7 cellular contexts compared by ENCODE assay signal in the genomic region with DNA sequence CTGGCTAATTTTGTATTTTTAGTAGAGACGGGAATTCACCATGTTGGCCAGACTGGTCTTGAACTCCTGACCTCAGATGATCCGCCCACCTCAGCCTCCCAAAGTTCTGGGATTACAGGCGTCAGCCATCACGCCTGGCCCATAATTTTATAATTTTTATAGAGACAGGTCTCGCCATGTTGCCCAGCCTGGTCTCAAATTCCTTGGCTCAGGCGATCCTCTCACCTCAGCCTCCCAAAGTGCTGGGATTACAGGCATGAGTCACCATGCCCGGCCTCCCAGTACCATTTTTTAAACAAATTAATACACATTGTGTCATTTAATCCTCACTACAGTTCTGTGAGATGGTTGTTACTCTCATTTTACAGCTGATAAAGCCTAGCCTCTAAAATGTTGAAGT. TPM values are rescaled to one million over a fixed set of nuclear protein-coding genes. Genes with fewer than 3 reads are reported as not detected.
DNase-seq lines count a peak whose midpoint lies in the region; ATAC-seq, FAIRE-seq and TF ChIP-seq lines count a peak whose summit lies in the region.
"Not testable (repeated sequence)": the region's sequence is repeated elsewhere in the genome, so short reads cannot be mapped to it uniquely, and the experiment has no call there.

No MANE protein-coding gene starts in this region.

- TF ChIP-seq RAD21 in Ishikawa (IDR thresholded peaks at IDR 0.05; ENCODE audit: low read depth); HepG2 (CRISPR knock-in tag; IDR thresholded peaks at IDR 0.05): not testable (repeated sequence)

- H2AFZ ChIP-seq in PC-9; HepG2 (ENCODE audit: low read length): not testable (repeated sequence)

- BruUV-seq in PC-9 (replicated peaks; lab: Mats Ljungman, UMichigan); HepG2 (replicated peaks; lab: Mats Ljungman, UMichigan): not testable (repeated sequence)

- H3K27ac ChIP-seq in PC-9, result peak overlapping the region; percentile 38
- peak overlapping the region; percentile 42 for H3K27ac ChIP-seq in HepG2 (ENCODE audit: extremely low read length, insufficient read depth, low read length)
- H3K27ac ChIP-seq in sigmoid colon, result not testable (repeated sequence)

- in situ Hi-C loops in HepG2 (cut with HindIII; ENCODE audit: extremely low pct_ligation_motif_present, low pct_unique_long_range_greater_than_20kb), result loop anchor here (25.0 kb wide), 1 partner anchor 286 kb away; a partner anchor contains a TSS

- TF ChIP-seq CTCF in PC-9 (conservative IDR thresholded peaks at IDR 0.05); chondrocyte (IDR thresholded peaks at IDR 0.05); HepG2 (CRISPR knock-in tag; IDR thresholded peaks at IDR 0.05); sigmoid colon (IDR thresholded peaks at IDR 0.05): not testable (repeated sequence)

- not testable (repeated sequence) for H4K20me1 ChIP-seq in PC-9 (ENCODE audit: insufficient read depth); HepG2 (ENCODE audit: insufficient read depth, low read length)

- H3K4me1 ChIP-seq in PC-9 (replicated peaks; ENCODE audit: insufficient read depth), result not testable (repeated sequence)
- H3K4me1 ChIP-seq in HepG2 (ENCODE audit: insufficient read depth, low read length), result peaks cover 70% of the 10 kb centered on the region
- H3K4me1 ChIP-seq in sigmoid colon, result peaks cover 0 to 40% (median 20%) of the 10 kb centered on the region in 4 donors

- peak overlapping the region; percentile 40 for H3K27ac Mint-ChIP-seq in activated T-cell treated with anti-CD3 and anti-CD28 coated beads, Interleukin-2, amount 50 U/mL, for 72 hours
- H3K27ac Mint-ChIP-seq in chondrocyte (ENCODE audit: unreplicated experiment), result peak overlapping the region; percentile 85

- DNase-seq in ELR (ENCODE audit: low read depth) (peak; percentile 33), sigmoid colon (peak; percentile 15)
- not testable (repeated sequence) for DNase-seq in PC-9; activated T-cell treated with anti-CD3 and anti-CD28 coated beads, Interleukin-2, amount 50 U/mL, for 72 hours; chondrocyte (ENCODE audit: low spot score); HepG2 (ENCODE audit: low spot score)

- TF ChIP-seq EP300 in Ishikawa (IDR thresholded peaks at IDR 0.05; ENCODE audit: borderline replicate concordance), result peak; percentile 44; the same call in 1 of the 2 replicates
- TF ChIP-seq EP300 in HepG2 (IDR thresholded peaks at IDR 0.05; ENCODE audit: low read depth in 2 of 2, low read length in 2 of 2); HepG2 (CRISPR knock-in tag; IDR thresholded peaks at IDR 0.05; ENCODE audit: borderline replicate concordance); sigmoid colon (IDR thresholded peaks at IDR 0.05): not testable (repeated sequence)

- not testable (repeated sequence) for H3F3A ChIP-seq in PC-9 (ENCODE audit: insufficient read depth, low read depth)

- H3K79me2 ChIP-seq in PC-9 (ENCODE audit: low read depth), result peaks cover 38% of the 10 kb centered on the region
- peaks cover 64% of the 10 kb centered on the region for H3K79me2 ChIP-seq in HepG2 (ENCODE audit: insufficient read depth, low read length)

- not testable (repeated sequence) for H3K27me3 ChIP-seq in PC-9 (ENCODE audit: insufficient read depth, low read depth); HepG2 (ENCODE audit: control insufficient read depth in 1 of 2, insufficient read depth in 2 of 2, low read length in 2 of 2); sigmoid colon

- intact Hi-C loops in PC-9 (cut with micrococcal nuclease; ENCODE audit: unreplicated experiment); HepG2 (cut with micrococcal nuclease; ENCODE audit: unreplicated experiment): not testable (repeated sequence)
- intact Hi-C loops in sigmoid colon (cut with DNase I), result loop anchor here (5.0 kb wide), 1 partner anchor 134 kb away; a partner anchor contains a TSS

- not testable (repeated sequence) for H3K36me3 Mint-ChIP-seq in activated T-cell treated with anti-CD3 and anti-CD28 coated beads, Interleukin-2, amount 50 U/mL, for 72 hours (ENCODE audit: insufficient read depth in 2 of 2); chondrocyte (ENCODE audit: low read depth)

- not testable (repeated sequence) for H3K27me3 Mint-ChIP-seq in activated T-cell treated with anti-CD3 and anti-CD28 coated beads, Interleukin-2, amount 50 U/mL, for 72 hours (ENCODE audit: low read depth); chondrocyte (ENCODE audit: low read depth)

- POLR2A ChIA-PET in PC-9 (lab: Charles Lee; ENCODE audit: unreplicated experiment), result interaction anchor here (0.7 kb wide), 1 partner anchor 230 kb away, joined by 3 read pairs; no protein-coding TSS in a partner anchor
- POLR2A ChIA-PET in HepG2 (lab: Yijun Ruan, JAX), result not testable (repeated sequence)

- WGBS in HepG2 (ENCODE audit: low lambda C conversion rate), result 93% methylated on average over 7 of the region's 7 CpGs
- WGBS in sigmoid colon, 2 donors, result 69 to 85% methylated on average over 7 of the region's 7 CpGs

- not testable (repeated sequence) for H3K4me3 Mint-ChIP-seq in activated T-cell treated with anti-CD3 and anti-CD28 coated beads, Interleukin-2, amount 50 U/mL, for 72 hours; chondrocyte (ENCODE audit: unreplicated experiment)

- H3K4me3 ChIP-seq in PC-9; HepG2 (replicated peaks in 1 of 3; ENCODE audit: insufficient read depth in 1 of 3, low read depth in 2 of 3, low read length in 3 of 3); sigmoid colon: not testable (repeated sequence)

- not testable (repeated sequence) for H3K36me3 ChIP-seq in PC-9 (ENCODE audit: low read depth); HepG2 (replicated peaks in 1 of 2; ENCODE audit: control insufficient read depth in 1 of 2, insufficient read depth in 2 of 2, low read length in 2 of 2); sigmoid colon

- not testable (repeated sequence) for H3K9me3 Mint-ChIP-seq in activated T-cell treated with anti-CD3 and anti-CD28 coated beads, Interleukin-2, amount 50 U/mL, for 72 hours; chondrocyte (ENCODE audit: low read depth)

- not testable (repeated sequence) for H3K9me2 ChIP-seq in PC-9 (ENCODE audit: insufficient read depth)

- CTCF ChIA-PET in PC-9 (lab: Charles Lee); HepG2 (lab: Yijun Ruan, JAX; ENCODE audit: low intra/inter-chr PET ratio, low total read pairs): not testable (repeated sequence)

- H3K9me3 ChIP-seq in PC-9 (ENCODE audit: insufficient read depth, low read depth); HepG2 (ENCODE audit: low read length); sigmoid colon: not testable (repeated sequence)

- ATAC-seq in activated T-cell treated with anti-CD3 and anti-CD28 coated beads, Interleukin-2, amount 50 U/mL, for 72 hours (replicated peaks in 1 of 2); HepG2: not testable (repeated sequence)

- not testable (repeated sequence) for FAIRE-seq in HepG2 (lab: Jason Lieb, UNC)

- H3K9ac ChIP-seq in HepG2 (ENCODE audit: insufficient read depth, low read depth, low read length), result peak overlapping the region; percentile 36; the same call in 1 of the 2 replicates

- TF ChIP-seq POLR2A in HepG2 (IDR thresholded peaks at IDR 0.05; ENCODE audit: insufficient read depth in 1 of 2, low read depth in 2 of 2, low read length in 2 of 2); sigmoid colon (IDR thresholded peaks at IDR 0.05): not testable (repeated sequence)

- not testable (repeated sequence) for H3K4me2 ChIP-seq in PC-9
- peak overlapping the region; percentile 47 for H3K4me2 ChIP-seq in HepG2 (ENCODE audit: low read depth, low read length)

- H3K4me1 Mint-ChIP-seq in activated T-cell treated with anti-CD3 and anti-CD28 coated beads, Interleukin-2, amount 50 U/mL, for 72 hours (ENCODE audit: low read depth), result peaks cover 31% of the 10 kb centered on the region
- H3K4me1 Mint-ChIP-seq in chondrocyte (ENCODE audit: low read depth), result peaks cover 38% of the 10 kb centered on the region

RNA-seq across cellular contexts. Expression of a gene that starts 3.9 kb away (rescaled TPM):
- total RNA-seq in PC-9 (2021) (33.2 and 45.1 TPM in 2 replicates), chondrocyte (39.6 to 45.7 TPM (median 39.9 TPM) in 3 replicates), HepG2 (2016; rRNA removed; fragmentation: Illumina TruSeq; extraction: Trizol) (17.1 and 29.6 TPM in 2 replicates), sigmoid colon (10 to 100 TPM; 35.2 to 57.4 (median 38.4) TPM)
- 10 to 100 TPM; 29.7 to 33.7 TPM for total RNA-seq in activated T-cell treated with anti-CD3 and anti-CD28 coated beads, Interleukin-2, amount 50 U/mL, for 72 hours
- 12.5 and 13.7 TPM in 2 replicates for total RNA-seq in HepG2 (2016; cell fraction: cytosol; rRNA removed; fragmentation: Illumina TruSeq; extraction: Trizol; ENCODE audit: low read depth)
- total RNA-seq in HepG2 (2016; cell fraction: insoluble cytoplasmic fraction; rRNA removed; fragmentation: Illumina TruSeq; extraction: Trizol), result 18.0 and 28.5 TPM in 2 replicates
- total RNA-seq in HepG2 (2016; cell fraction: membrane; rRNA removed; fragmentation: Illumina TruSeq; extraction: Trizol), result 22.9 and 27.9 TPM in 2 replicates
- total RNA-seq in HepG2 (2016; cell fraction: nucleus; rRNA removed; fragmentation: Illumina TruSeq; extraction: Trizol), result 19.8 and 22.8 TPM in 2 replicates
- polyA plus RNA-seq in HepG2 (2011; rRNA removed) (13.9 TPM in 2 replicates), sigmoid colon (10 to 100 TPM; 21.6 to 31.9 (median 24.4) TPM)
- 9.3 and 14.1 TPM in 2 replicates for polyA plus RNA-seq in HepG2 (2011; cell fraction: cytosol; rRNA removed)
- polyA plus RNA-seq in HepG2 (2011; cell fraction: nucleus; rRNA removed), result 7.6 and 10.2 TPM in 2 replicates
- 20.1 and 20.8 TPM in 2 replicates for polyA plus RNA-seq in HepG2 (2012)
- polyA plus RNA-seq in HepG2 (2016; cell fraction: cytosol; fragmentation: Illumina TruSeq; extraction: Trizol; ENCODE audit: low read depth), result 3.9 and 4.2 TPM in 2 replicates
- polyA plus RNA-seq in HepG2 (2016; cell fraction: insoluble cytoplasmic fraction; fragmentation: Illumina TruSeq; extraction: Trizol; ENCODE audit: low read depth), result 36.5 and 50.9 TPM in 2 replicates
- polyA plus RNA-seq in HepG2 (2016; cell fraction: membrane; fragmentation: Illumina TruSeq; extraction: Trizol; ENCODE audit: low read depth), result 18.0 and 18.6 TPM in 2 replicates
- polyA plus RNA-seq in HepG2 (2016; cell fraction: nucleus; fragmentation: Illumina TruSeq; extraction: Trizol; ENCODE audit: insufficient read depth, low read depth), result 40.9 and 42.7 TPM in 2 replicates
- 21.5 and 24.1 TPM in 2 replicates for polyA minus RNA-seq in HepG2 (2011; rRNA and poly(A)+ RNA removed; ENCODE audit: low replicate concordance)
- polyA minus RNA-seq in HepG2 (2011; cell fraction: cytosol; rRNA and poly(A)+ RNA removed), result 19.1 and 23.2 TPM in 2 replicates
- 13.7 and 14.3 TPM in 2 replicates for polyA minus RNA-seq in HepG2 (2011; cell fraction: nucleus; rRNA and poly(A)+ RNA removed)

RNA-seq across cellular contexts. Expression of a gene that starts 44.6 kb away (rescaled TPM):
- total RNA-seq in PC-9 (2021), result 18.9 and 21.9 TPM in 2 replicates
- 10 to 100 TPM; 25.9 to 27.9 TPM for total RNA-seq in activated T-cell treated with anti-CD3 and anti-CD28 coated beads, Interleukin-2, amount 50 U/mL, for 72 hours
- total RNA-seq in chondrocyte, result 10.9 to 12.2 TPM (median 11.3 TPM) in 3 replicates
- total RNA-seq in HepG2 (2016; rRNA removed; fragmentation: Illumina TruSeq; extraction: Trizol), result 21.0 and 28.8 TPM in 2 replicates
- 7.0 and 7.5 TPM in 2 replicates for total RNA-seq in HepG2 (2016; cell fraction: cytosol; rRNA removed; fragmentation: Illumina TruSeq; extraction: Trizol; ENCODE audit: low read depth)
- total RNA-seq in HepG2 (2016; cell fraction: insoluble cytoplasmic fraction; rRNA removed; fragmentation: Illumina TruSeq; extraction: Trizol), result 20.7 and 32.3 TPM in 2 replicates
- 10.5 and 12.8 TPM in 2 replicates for total RNA-seq in HepG2 (2016; cell fraction: membrane; rRNA removed; fragmentation: Illumina TruSeq; extraction: Trizol)
- total RNA-seq in HepG2 (2016; cell fraction: nucleus; rRNA removed; fragmentation: Illumina TruSeq; extraction: Trizol), result 7.0 and 9.3 TPM in 2 replicates
- 11.7 and 14.4 TPM in 2 replicates for polyA plus RNA-seq in HepG2 (2011; rRNA removed)
- polyA plus RNA-seq in HepG2 (2011; cell fraction: cytosol; rRNA removed), result 16.5 and 19.8 TPM in 2 replicates
- polyA plus RNA-seq in HepG2 (2011; cell fraction: nucleus; rRNA removed), result 10.4 and 11.6 TPM in 2 replicates
- 9.5 and 13.0 TPM in 2 replicates for polyA plus RNA-seq in HepG2 (2012)
- polyA plus RNA-seq in HepG2 (2016; cell fraction: cytosol; fragmentation: Illumina TruSeq; extraction: Trizol; ENCODE audit: low read depth), result 2.8 and 3.8 TPM in 2 replicates
- polyA plus RNA-seq in HepG2 (2016; cell fraction: insoluble cytoplasmic fraction; fragmentation: Illumina TruSeq; extraction: Trizol; ENCODE audit: low read depth), result 26.5 and 30.0 TPM in 2 replicates
- polyA plus RNA-seq in HepG2 (2016; cell fraction: membrane; fragmentation: Illumina TruSeq; extraction: Trizol; ENCODE audit: low read depth), result 4.9 and 5.6 TPM in 2 replicates
- polyA plus RNA-seq in HepG2 (2016; cell fraction: nucleus; fragmentation: Illumina TruSeq; extraction: Trizol; ENCODE audit: insufficient read depth, low read depth), result 14.7 and 18.3 TPM in 2 replicates
- polyA minus RNA-seq in HepG2 (2011; rRNA and poly(A)+ RNA removed; ENCODE audit: low replicate concordance), result 28.2 and 57.8 TPM in 2 replicates
- polyA minus RNA-seq in HepG2 (2011; cell fraction: cytosol; rRNA and poly(A)+ RNA removed), result 13.0 and 15.4 TPM in 2 replicates
- 3.6 and 4.2 TPM in 2 replicates for polyA minus RNA-seq in HepG2 (2011; cell fraction: nucleus; rRNA and poly(A)+ RNA removed)
- 10 to 100 TPM in 3 of 4 donors, 1 to 10 TPM in 1; 5.2 to 21.6 (median 12.7) TPM for total RNA-seq in sigmoid colon
- polyA plus RNA-seq in sigmoid colon, result 10 to 100 TPM; 16.2 to 31.8 (median 31.0) TPM
